19 cellular contexts compared by ENCODE assay signal in the genomic region with DNA sequence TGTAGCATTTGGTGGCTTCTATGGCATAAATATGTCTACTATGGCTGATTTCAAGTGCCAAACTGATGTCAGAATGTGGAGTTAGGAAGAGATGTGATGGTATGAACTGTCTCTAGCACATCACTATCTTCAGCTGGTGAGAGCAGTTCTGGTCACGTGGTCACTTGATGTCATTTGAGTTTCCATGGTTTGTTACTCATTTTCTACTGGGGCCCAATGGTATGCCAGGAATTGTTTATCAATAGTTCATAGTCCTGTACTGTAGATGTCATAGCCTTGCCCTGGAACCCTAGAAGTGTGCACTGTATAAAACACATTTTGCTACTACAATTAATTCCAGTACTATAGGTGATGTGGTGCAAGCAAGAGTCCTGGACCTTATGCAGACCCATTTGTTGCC.
A peak's percentile ranks its signal among the peaks of the same experiment; 100 is the strongest.
DNase-seq lines count a peak whose midpoint lies in the region; ATAC-seq and TF ChIP-seq lines count a peak whose summit lies in the region.
"Had no signal": no experiment of that assay in that cellular context is flagged by ENCODE, and none has a peak within 500 bp of the region (broad histone marks: within the 10 kb centered on the region; RNA-seq: fewer than 3 reads in every experiment).

No MANE protein-coding gene starts in this region.

- H3K4me1 ChIP-seq in IMR-90 (ENCODE audit: control insufficient read depth, insufficient read depth, low read length): no peaks in the 10 kb centered on the region
- H3K4me1 ChIP-seq: BLaER1 treated with 17β-estradiol and CSF1 and Interleukin-3, amounts not matched to agents 10 nM and 100 nM had no signal

- H3K14ac ChIP-seq in IMR-90 (replicated peaks; ENCODE audit: low read depth, low read length): no peak overlapping the region

- H3K9me3 Mint-ChIP-seq in stimulated activated naive CD8-positive, alpha-beta T cell treated with anti-CD3 and anti-CD28 coated beads, Interleukin-15, amount 100 ng/mL, for 72 hours: no peaks in the 10 kb centered on the region
- no peaks in the 10 kb centered on the region for H3K9me3 Mint-ChIP-seq in stimulated activated effector memory CD8-positive, alpha-beta T cell treated with anti-CD3 and anti-CD28 coated beads, Interleukin-12 subunit alpha, Interleukin-12 subunit beta, amount 100 ng/mL, for 72 hours
- peaks cover 15% of the 10 kb centered on the region for H3K9me3 Mint-ChIP-seq in mesothelial cell of epicardium
- H3K9me3 Mint-ChIP-seq: CD8-positive, alpha-beta memory T cell; GM23338 had no signal

- no peaks in the 10 kb centered on the region for H3K36me3 ChIP-seq in IMR-90 (ENCODE audit: control insufficient read depth, insufficient read depth, low read length)
- H3K36me3 ChIP-seq: BLaER1 treated with 17β-estradiol and CSF1 and Interleukin-3, amounts not matched to agents 10 nM and 100 nM had no signal

- no peaks in the 10 kb centered on the region for H3K79me1 ChIP-seq in IMR-90 (ENCODE audit: low read depth in 1 of 2, low read length in 2 of 2)

- H4K20me1 ChIP-seq in IMR-90 (ENCODE audit: insufficient read depth, low read length): no peaks in the 10 kb centered on the region
- H4K20me1 ChIP-seq: BLaER1 treated with 17β-estradiol and CSF1 and Interleukin-3, amounts not matched to agents 10 nM and 100 nM had no signal

- H3K23ac ChIP-seq in IMR-90 (ENCODE audit: low read depth, low read length): no peak overlapping the region

- H4K8ac ChIP-seq in IMR-90 (ENCODE audit: low read depth in 2 of 2, low read length in 2 of 2): no peak overlapping the region

- CTCF ChIA-PET in IMR-90 (lab: Yijun Ruan, JAX): no interaction called here

- H3K18ac ChIP-seq in IMR-90 (ENCODE audit: low read depth, low read length): no peak overlapping the region

- no peaks in the 10 kb centered on the region for H3K9me3 ChIP-seq in IMR-90 (ENCODE audit: control insufficient read depth, insufficient read depth, low read length)
- H3K9me3 ChIP-seq: BLaER1 treated with 17β-estradiol and CSF1 and Interleukin-3, amounts not matched to agents 10 nM and 100 nM had no signal

- TF ChIP-seq RAD21 in IMR-90 (IDR thresholded peaks at IDR 0.05; ENCODE audit: low read length): no peak

- no peak overlapping the region for H2AK9ac ChIP-seq in IMR-90 (replicated peaks; ENCODE audit: low read depth, low read length, poor library complexity)

- H3K27ac Mint-ChIP-seq in stimulated activated naive CD8-positive, alpha-beta T cell treated with anti-CD3 and anti-CD28 coated beads, Interleukin-15, amount 100 ng/mL, for 72 hours: no peak overlapping the region
- no peak overlapping the region for H3K27ac Mint-ChIP-seq in stimulated activated effector memory CD8-positive, alpha-beta T cell treated with anti-CD3 and anti-CD28 coated beads, Interleukin-12 subunit alpha, Interleukin-12 subunit beta, amount 100 ng/mL, for 72 hours
- H3K27ac Mint-ChIP-seq in mesothelial cell of epicardium: no peak overlapping the region
- H3K27ac Mint-ChIP-seq: B cell; CD4-positive, CD25-positive, alpha-beta regulatory T cell; GM23338 had no signal

- H2BK120ac ChIP-seq in IMR-90 (ENCODE audit: low read depth, low read length): no peak overlapping the region

- H3K4ac ChIP-seq in IMR-90 (ENCODE audit: low read depth, low read length): no peak overlapping the region

- H2BK5ac ChIP-seq in IMR-90 (ENCODE audit: low read depth, low read length, poor library complexity, severe bottlenecking): no peak overlapping the region

- TF ChIP-seq CTCF in IMR-90 (conservative IDR thresholded peaks at IDR 0.05; ENCODE audit: low read depth, low read length): no peak
- no peak for TF ChIP-seq CTCF in mesothelial cell of epicardium (IDR thresholded peaks at IDR 0.05; ENCODE audit: unreplicated experiment)

- no peak overlapping the region for H4K91ac ChIP-seq in IMR-90 (ENCODE audit: insufficient read depth, low read depth, low read length)

- no peaks in the 10 kb centered on the region for H3K4me1 Mint-ChIP-seq in stimulated activated naive CD8-positive, alpha-beta T cell treated with anti-CD3 and anti-CD28 coated beads, Interleukin-15, amount 100 ng/mL, for 72 hours
- no peaks in the 10 kb centered on the region for H3K4me1 Mint-ChIP-seq in stimulated activated effector memory CD8-positive, alpha-beta T cell treated with anti-CD3 and anti-CD28 coated beads, Interleukin-12 subunit alpha, Interleukin-12 subunit beta, amount 100 ng/mL, for 72 hours
- no peaks in the 10 kb centered on the region for H3K4me1 Mint-ChIP-seq in mesothelial cell of epicardium
- H3K4me1 Mint-ChIP-seq: B cell; CD4-positive, CD25-positive, alpha-beta regulatory T cell; CD8-positive, alpha-beta memory T cell; GM23338 had no signal

- TF ChIP-seq POLR2A in IMR-90 (IDR thresholded peaks at IDR 0.05; ENCODE audit: low read depth, low read length): no peak

- no peak overlapping the region for H2AK5ac ChIP-seq in IMR-90 (ENCODE audit: low read depth, low read length)

- peak; percentile 54 for ATAC-seq in stimulated activated naive CD8-positive, alpha-beta T cell treated with anti-CD3 and anti-CD28 coated beads, Interleukin-15, amount 100 ng/mL, for 72 hours
- ATAC-seq in stimulated activated naive CD8-positive, alpha-beta T cell treated with anti-CD3 and anti-CD28 coated beads, Interleukin-15, Interleukin-2, amounts not matched to agents 100 U/mL and 50 U/mL, for 24 hours: no peak
- peak; percentile 16; the same call in 1 of the 2 replicates for ATAC-seq in IMR-90 (ENCODE audit: low read depth)
- peak; percentile 45 for ATAC-seq in stimulated activated effector memory CD8-positive, alpha-beta T cell treated with anti-CD3 and anti-CD28 coated beads, Interleukin-12 subunit alpha, Interleukin-12 subunit beta, amount 100 ng/mL, for 72 hours
- ATAC-seq: GM12878, GM23338 had no signal

- H3K9me1 ChIP-seq in IMR-90 (ENCODE audit: insufficient read depth, low read length): no peaks in the 10 kb centered on the region

- peaks cover 18% of the 10 kb centered on the region for H3K27me3 Mint-ChIP-seq in stimulated activated naive CD8-positive, alpha-beta T cell treated with anti-CD3 and anti-CD28 coated beads, Interleukin-15, amount 100 ng/mL, for 72 hours
- peaks cover 11% of the 10 kb centered on the region for H3K27me3 Mint-ChIP-seq in mesothelial cell of epicardium (ENCODE audit: low read depth)

- DNase-seq in stimulated activated naive CD8-positive, alpha-beta T cell treated with anti-CD3 and anti-CD28 coated beads, Interleukin-15, amount 100 ng/mL, for 72 hours: no peak
- no peak for DNase-seq in stimulated activated naive CD8-positive, alpha-beta T cell treated with anti-CD3 and anti-CD28 coated beads, Interleukin-15, Interleukin-2, amounts not matched to agents 100 U/mL and 50 U/mL, for 24 hours
- DNase-seq in IMR-90: no peak
- no peak for DNase-seq in stimulated activated effector memory CD8-positive, alpha-beta T cell treated with anti-CD3 and anti-CD28 coated beads, Interleukin-12 subunit alpha, Interleukin-12 subunit beta, amount 100 ng/mL, for 72 hours (ENCODE audit: low spot score in 2 of 2)
- no peak for DNase-seq in mesothelial cell of epicardium (ENCODE audit: low spot score in 2 of 2, unreplicated experiment in 2 of 2)
- DNase-seq in CD1c-positive myeloid dendritic cell (ENCODE audit: extremely low spot score): no peak
- DNase-seq: CD4-positive, CD25-positive, alpha-beta regulatory T cell; CD8-positive, alpha-beta memory T cell; COR-L47; DMS 273 treated with DMSO at 0.1 percent for 48 hours; DMS53; DND-41; GF-D8; HCEC 1CT; KBM-7 had no signal

- in situ Hi-C loops in IMR-90 (cut with MboI; ENCODE audit: low sequenced_read_pairs): loop anchor here (10.0 kb wide), 2 partner anchors 232 to 522 kb away; a partner anchor contains a TSS

- intact Hi-C loops in IMR-90 (cut with micrococcal nuclease): loop anchor here (5.0 to 10.0 kb wide), 3 partner anchors 524 to 882 kb away; a partner anchor contains a TSS

- no peak overlapping the region for H3K9ac ChIP-seq in IMR-90 (ENCODE audit: low read depth, low read length)
- H3K9ac ChIP-seq: BLaER1 treated with 17β-estradiol and CSF1 and Interleukin-3, amounts not matched to agents 10 nM and 100 nM had no signal

- H3K27me3 ChIP-seq in IMR-90 (ENCODE audit: control insufficient read depth, insufficient read depth, low read length): no peaks in the 10 kb centered on the region
- H3K27me3 ChIP-seq: BLaER1 treated with 17β-estradiol and CSF1 and Interleukin-3, amounts not matched to agents 10 nM and 100 nM had no signal

- H3K56ac ChIP-seq in IMR-90 (ENCODE audit: extremely low read depth, insufficient read depth, low read length): no peak overlapping the region

- no peak overlapping the region for H2BK20ac ChIP-seq in IMR-90 (ENCODE audit: low read depth, low read length)

- WGBS in IMR-90 (ENCODE audit: extremely low coverage in 2 of 2, insufficient read length in 1 of 2), 2 experiments: no CpG with 5 or more reads among the region's 1 CpG

- no peaks in the 10 kb centered on the region for H3K36me3 Mint-ChIP-seq in stimulated activated effector memory CD8-positive, alpha-beta T cell treated with anti-CD3 and anti-CD28 coated beads, Interleukin-12 subunit alpha, Interleukin-12 subunit beta, amount 100 ng/mL, for 72 hours
- H3K36me3 Mint-ChIP-seq in mesothelial cell of epicardium: no peaks in the 10 kb centered on the region
- H3K36me3 Mint-ChIP-seq: CD4-positive, CD25-positive, alpha-beta regulatory T cell; CD8-positive, alpha-beta memory T cell had no signal

- H2BK15ac ChIP-seq in IMR-90 (ENCODE audit: low read depth, low read length): no peak overlapping the region

- no TSS peak for BruUV-seq in IMR-90 (replicated peaks; lab: Mats Ljungman, UMichigan)

- no peak overlapping the region for H3K4me2 ChIP-seq in IMR-90 (ENCODE audit: low read depth, low read length)
- H3K4me2 ChIP-seq: BLaER1 treated with 17β-estradiol and CSF1 and Interleukin-3, amounts not matched to agents 10 nM and 100 nM; GM23338 had no signal

- H4K5ac ChIP-seq in IMR-90 (ENCODE audit: low read depth, low read length): no peak overlapping the region

- POLR2A ChIA-PET in IMR-90 (lab: Charles Lee; ENCODE audit: unreplicated experiment): no interaction called here

- dilution Hi-C loops in IMR-90 (cut with HindIII; ENCODE audit: low sequenced_read_pairs, unreplicated experiment): no loop called here

- H3K4me3 Mint-ChIP-seq in stimulated activated naive CD8-positive, alpha-beta T cell treated with anti-CD3 and anti-CD28 coated beads, Interleukin-15, amount 100 ng/mL, for 72 hours: no peak overlapping the region
- H3K4me3 Mint-ChIP-seq in stimulated activated effector memory CD8-positive, alpha-beta T cell treated with anti-CD3 and anti-CD28 coated beads, Interleukin-12 subunit alpha, Interleukin-12 subunit beta, amount 100 ng/mL, for 72 hours: no peak overlapping the region
- no peak overlapping the region for H3K4me3 Mint-ChIP-seq in mesothelial cell of epicardium
- H3K4me3 Mint-ChIP-seq: B cell; CD4-positive, CD25-positive, alpha-beta regulatory T cell; CD8-positive, alpha-beta memory T cell; GM23338 had no signal

- no peak overlapping the region for H2AFZ ChIP-seq in IMR-90 (replicated peaks; ENCODE audit: low read length, poor library complexity)
- H2AFZ ChIP-seq: GM23338 had no signal

- no peak overlapping the region for H3K27ac ChIP-seq in IMR-90 (ENCODE audit: insufficient read depth, low read length)
- H3K27ac ChIP-seq: BLaER1 treated with 17β-estradiol and CSF1 and Interleukin-3, amounts not matched to agents 10 nM and 100 nM had no signal

- no peak overlapping the region for H3K4me3 ChIP-seq in IMR-90 (ENCODE audit: insufficient read depth, low read depth, low read length)
- H3K4me3 ChIP-seq: BLaER1 treated with 17β-estradiol and CSF1 and Interleukin-3, amounts not matched to agents 10 nM and 100 nM; GM12878; GM23338 had no signal
